23 cellular contexts compared by ENCODE assay signal in the genomic region with DNA sequence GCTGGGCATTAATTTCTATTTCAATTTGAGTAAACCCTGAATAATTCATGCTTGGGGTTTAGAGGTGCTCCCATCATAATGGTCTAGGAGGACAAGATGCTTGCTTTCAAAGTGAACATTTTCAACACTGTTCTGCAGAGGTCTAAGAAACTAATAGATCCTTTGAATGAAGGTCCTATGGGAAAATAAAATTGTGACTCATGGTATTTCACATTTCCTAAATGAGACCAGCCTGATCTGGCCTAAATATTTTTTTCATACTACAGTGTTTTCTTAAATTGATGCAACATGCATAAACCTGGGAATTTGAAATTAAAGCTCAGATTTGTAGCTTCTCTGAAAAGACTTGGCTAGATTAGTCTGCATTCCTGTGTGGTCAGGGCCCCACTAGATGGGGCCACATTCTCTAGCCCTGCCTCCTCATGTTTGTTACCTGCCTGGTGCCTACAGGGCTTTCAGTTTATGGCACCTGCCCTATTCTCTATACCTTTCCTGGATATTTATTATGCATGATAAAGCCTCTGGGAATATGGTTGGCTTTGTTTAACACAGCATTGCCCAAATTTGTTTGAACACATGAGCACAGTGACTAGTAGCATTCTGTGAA.
"Had no signal": no experiment of that assay in that cellular context is flagged by ENCODE, and none has a peak within 500 bp of the region (broad histone marks: within the 10 kb centered on the region; RNA-seq: fewer than 3 reads in every experiment).

No MANE protein-coding gene starts in this region.

- ATAC-seq: gastrocnemius medialis; heart right ventricle; naive thymus-derived CD4-positive, alpha-beta T cell; psoas muscle; right lobe of liver; stimulated activated naive B cell treated with anti-CD40 and anti-IgM and Interleukin-4, amounts not matched to agents 10 μg/mL and 1 μg/mL and 100 μg/mL, for 72 hours; stimulated activated naive CD8-positive, alpha-beta T cell treated with anti-CD3 and anti-CD28 coated beads, Interleukin-15, amount 100 ng/mL, for 72 hours had no signal

- H3K4me1 Mint-ChIP-seq: central memory CD8-positive, alpha-beta T cell; nephron progenitor cell; stimulated activated naive B cell treated with anti-CD40 and anti-IgM and Interleukin-4, amounts not matched to agents 10 μg/mL and 1 μg/mL and 100 μg/mL, for 72 hours; stimulated activated naive CD8-positive, alpha-beta T cell treated with anti-CD3 and anti-CD28 coated beads, Interleukin-15, amount 100 ng/mL, for 72 hours had no signal

- DNase-seq: cortex of kidney; dorsolateral prefrontal cortex; effector CD8-positive, alpha-beta T cell; gastrocnemius medialis; heart right ventricle; mammary epithelial cell; naive thymus-derived CD4-positive, alpha-beta T cell; nephron progenitor cell; psoas muscle; retina; right lobe of liver; spleen; stimulated activated CD4-positive, alpha-beta T cell treated with anti-CD3 and anti-CD28 coated beads, Interleukin-15, amount 100 ng/mL, for 24 hours; stimulated activated CD4-positive, alpha-beta T cell treated with anti-CD3 and anti-CD28 coated beads, Interleukin-1b, Interleukin-23, amount 100 ng/mL, for 48 hours; stimulated activated CD4-positive, alpha-beta T cell treated with anti-CD3 and anti-CD28 coated beads, Interleukin-4, amount 100 ng/mL, for 4 hours; stimulated activated naive B cell treated with anti-CD40 and anti-IgM and Interleukin-4, amounts not matched to agents 10 μg/mL and 1 μg/mL and 100 μg/mL, for 72 hours; stimulated activated naive CD8-positive, alpha-beta T cell treated with anti-CD3 and anti-CD28 coated beads, Interleukin-15, amount 100 ng/mL, for 72 hours; substantia nigra; transverse colon had no signal

- H3K27ac Mint-ChIP-seq: naive thymus-derived CD4-positive, alpha-beta T cell; nephron progenitor cell; stimulated activated naive B cell treated with anti-CD40 and anti-IgM and Interleukin-4, amounts not matched to agents 10 μg/mL and 1 μg/mL and 100 μg/mL, for 72 hours; stimulated activated naive CD8-positive, alpha-beta T cell treated with anti-CD3 and anti-CD28 coated beads, Interleukin-15, amount 100 ng/mL, for 72 hours had no signal

- H3K9me3 ChIP-seq: gastrocnemius medialis, psoas muscle, right lobe of liver, thoracic aorta, transverse colon had no signal

- H3K27ac ChIP-seq: dorsolateral prefrontal cortex, epithelial cell of prostate, esophagus muscularis mucosa, gastrocnemius medialis, heart right ventricle, psoas muscle, right lobe of liver, spleen, thoracic aorta, transverse colon had no signal

- H3K4me3 Mint-ChIP-seq: central memory CD8-positive, alpha-beta T cell; naive thymus-derived CD4-positive, alpha-beta T cell; nephron progenitor cell; stimulated activated naive B cell treated with anti-CD40 and anti-IgM and Interleukin-4, amounts not matched to agents 10 μg/mL and 1 μg/mL and 100 μg/mL, for 72 hours; stimulated activated naive CD8-positive, alpha-beta T cell treated with anti-CD3 and anti-CD28 coated beads, Interleukin-15, amount 100 ng/mL, for 72 hours had no signal

- H3K4me3 ChIP-seq: dorsolateral prefrontal cortex, esophagus muscularis mucosa, gastrocnemius medialis, heart right ventricle, psoas muscle, right lobe of liver, spleen, thoracic aorta, transverse colon had no signal

- H3K4me1 ChIP-seq: esophagus muscularis mucosa, gastrocnemius medialis, heart right ventricle, psoas muscle, right lobe of liver, spleen, transverse colon had no signal

- H3K36me3 ChIP-seq: gastrocnemius medialis, right lobe of liver, transverse colon had no signal

- H3K27me3 Mint-ChIP-seq: central memory CD8-positive, alpha-beta T cell; naive thymus-derived CD4-positive, alpha-beta T cell; stimulated activated naive B cell treated with anti-CD40 and anti-IgM and Interleukin-4, amounts not matched to agents 10 μg/mL and 1 μg/mL and 100 μg/mL, for 72 hours; stimulated activated naive CD8-positive, alpha-beta T cell treated with anti-CD3 and anti-CD28 coated beads, Interleukin-15, amount 100 ng/mL, for 72 hours had no signal

- H3K27me3 ChIP-seq: dorsolateral prefrontal cortex, esophagus muscularis mucosa, gastrocnemius medialis, heart right ventricle, right lobe of liver, spleen, transverse colon had no signal
